In genomic region chr15:57692709-57693108, GRCh38 we compare ENCODE assay signal across 19 cellular contexts. TPM values are rescaled to one million over a fixed set of nuclear protein-coding genes. Genes with fewer than 3 reads are reported as not detected.
A peak's percentile ranks its signal among the peaks of the same experiment; 100 is the strongest.
DNase-seq lines count a peak whose midpoint lies in the region; ATAC-seq and TF ChIP-seq lines count a peak whose summit lies in the region.
"Had no signal": no experiment of that assay in that cellular context is flagged by ENCODE, and none has a peak within 500 bp of the region (broad histone marks: within the 10 kb centered on the region; RNA-seq: fewer than 3 reads in every experiment).

No MANE protein-coding gene starts in this region.

- no peaks in the 10 kb centered on the region for H3K9me2 ChIP-seq in GM23338 (ENCODE audit: insufficient read depth)

- CTCF ChIA-PET in activated CD8-positive, alpha-beta T cell treated with anti-CD3 and anti-CD28 coated beads, Interleukin-2, amount 10 ng/mL, durations not matched to agents 7 days and 5 days (lab: Charles Lee), result interaction anchor here (0.8 kb wide), 1 partner anchor 28 kb away, joined by 3 read pairs; no protein-coding TSS in a partner anchor

- intact Hi-C loops in left ventricle myocardium inferior (cut with micrococcal nuclease), result no loop called here

- no peaks in the 10 kb centered on the region for H3K27me3 ChIP-seq in left ventricle myocardium inferior (ENCODE audit: low read depth)
- no peaks in the 10 kb centered on the region for H3K27me3 ChIP-seq in subcutaneous abdominal adipose tissue (ENCODE audit: control insufficient read depth in 5 of 5, insufficient read depth in 4 of 5, low read length in 5 of 5)
- no peaks in the 10 kb centered on the region for H3K27me3 ChIP-seq in GM23338 (ENCODE audit: insufficient read depth)

- TF ChIP-seq CTCF in coronary artery (IDR thresholded peaks at IDR 0.05) (no peak), left ventricle myocardium inferior (IDR thresholded peaks at IDR 0.05; ENCODE audit: borderline replicate concordance) (no peak), GM23338 (conservative IDR thresholded peaks at IDR 0.05; ENCODE audit: low read depth in 2 of 2) (no peak)

- H3K36me3 Mint-ChIP-seq in GM23338 (ENCODE audit: low read depth), result no peaks in the 10 kb centered on the region
- H3K36me3 Mint-ChIP-seq in activated CD8-positive, alpha-beta T cell treated with anti-CD3 and anti-CD28 coated beads, Interleukin-2, amount 10 ng/mL, durations not matched to agents 7 days and 5 days (ENCODE audit: low read depth), result no peaks in the 10 kb centered on the region
- no peaks in the 10 kb centered on the region for H3K36me3 Mint-ChIP-seq in activated naive CD4-positive, alpha-beta T cell treated with anti-CD3 and anti-CD28 coated beads, Interleukin-2, amount 50 U/mL, for 72 hours
- H3K36me3 Mint-ChIP-seq: activated naive CD4-positive, alpha-beta T cell treated with anti-CD3 and anti-CD28 coated beads, Interleukin-2, amount 10 ng/mL, durations not matched to agents 7 days and 5 days; CD14-positive monocyte; stimulated activated memory B cell treated with anti-CD40 and anti-IgM and Interleukin-4, amounts not matched to agents 10 μg/mL and 1 μg/mL and 100 μg/mL, for 72 hours; type B pancreatic cell had no signal

- H3K4me1 ChIP-seq in left ventricle myocardium inferior (peaks cover 57% of the 10 kb centered on the region), subcutaneous abdominal adipose tissue (ENCODE audit: control insufficient read depth in 5 of 5, insufficient read depth in 5 of 5, low read length in 5 of 5) (peaks cover 0 to 15% (median 0%) of the 10 kb centered on the region in 5 donors), GM23338 (ENCODE audit: insufficient read depth) (no peaks in the 10 kb centered on the region)
- H3K4me1 ChIP-seq: spleen had no signal

- POLR2A ChIA-PET in activated CD8-positive, alpha-beta T cell treated with anti-CD3 and anti-CD28 coated beads, Interleukin-2, amount 10 ng/mL, durations not matched to agents 7 days and 5 days (lab: Charles Lee), result interaction anchor here (0.6 kb wide), 1 partner anchor 37 kb away, joined by 3 read pairs; no protein-coding TSS in a partner anchor

- H3F3A ChIP-seq in GM23338 (replicated peaks; ENCODE audit: low read depth), result no peaks in the 10 kb centered on the region

- H3K9ac ChIP-seq in subcutaneous abdominal adipose tissue (ENCODE audit: low read length in 5 of 5), result no peak overlapping the region

- H3K79me2 ChIP-seq in GM23338 (replicated peaks; ENCODE audit: insufficient read depth), result no peaks in the 10 kb centered on the region

- no peak overlapping the region for H3K4me2 ChIP-seq in GM23338

- no peak overlapping the region for H3K27ac Mint-ChIP-seq in GM23338
- H3K27ac Mint-ChIP-seq in activated CD8-positive, alpha-beta T cell treated with anti-CD3 and anti-CD28 coated beads, Interleukin-2, amount 10 ng/mL, durations not matched to agents 7 days and 5 days, result no peak overlapping the region
- no peak overlapping the region for H3K27ac Mint-ChIP-seq in activated naive CD4-positive, alpha-beta T cell treated with anti-CD3 and anti-CD28 coated beads, Interleukin-2, amount 50 U/mL, for 72 hours
- H3K27ac Mint-ChIP-seq: activated naive CD4-positive, alpha-beta T cell treated with anti-CD3 and anti-CD28 coated beads, Interleukin-2, amount 10 ng/mL, durations not matched to agents 7 days and 5 days; CD14-positive monocyte; stimulated activated memory B cell treated with anti-CD40 and anti-IgM and Interleukin-4, amounts not matched to agents 10 μg/mL and 1 μg/mL and 100 μg/mL, for 72 hours; type B pancreatic cell had no signal

- no peaks in the 10 kb centered on the region for H3K27me3 Mint-ChIP-seq in GM23338 (ENCODE audit: insufficient read depth, low read depth, poor library complexity)
- H3K27me3 Mint-ChIP-seq in activated CD8-positive, alpha-beta T cell treated with anti-CD3 and anti-CD28 coated beads, Interleukin-2, amount 10 ng/mL, durations not matched to agents 7 days and 5 days (ENCODE audit: low read depth), result peaks cover 5% of the 10 kb centered on the region
- H3K27me3 Mint-ChIP-seq: type B pancreatic cell had no signal

- peak; percentile 54 for DNase-seq in LHCN-M2 (ENCODE audit: low read depth)
- DNase-seq in coronary artery (ENCODE audit: low spot score), result no peak
- no peak for DNase-seq in left ventricle myocardium inferior
- DNase-seq in NCI-H526 (lab: John Stamatoyannopoulos, UW), result no peak
- DNase-seq in GM23338 (ENCODE audit: low spot score), result no peak
- no peak for DNase-seq in activated CD8-positive, alpha-beta T cell treated with anti-CD3 and anti-CD28 coated beads, Interleukin-2, amount 10 ng/mL, durations not matched to agents 7 days and 5 days
- DNase-seq in activated naive CD4-positive, alpha-beta T cell treated with anti-CD3 and anti-CD28 coated beads, Interleukin-2, amount 50 U/mL, for 72 hours (ENCODE audit: low spot score in 2 of 2), result no peak
- DNase-seq: activated CD4-positive, alpha-beta T cell treated with anti-CD3 and anti-CD28 coated beads, Interleukin-2, amount 50 U/mL, for 1 hour; activated naive CD4-positive, alpha-beta T cell treated with anti-CD3 and anti-CD28 coated beads, Interleukin-2, amount 10 ng/mL, durations not matched to agents 7 days and 5 days; head of caudate nucleus; islet precursor cell; NCI-H2081 treated with DMSO at 0.1 percent for 48 hours; NCI-H526 treated with DMSO at 0.1 percent for 48 hours; spleen had no signal

- H3K9me3 Mint-ChIP-seq in GM23338, result no peaks in the 10 kb centered on the region
- H3K9me3 Mint-ChIP-seq in activated CD8-positive, alpha-beta T cell treated with anti-CD3 and anti-CD28 coated beads, Interleukin-2, amount 10 ng/mL, durations not matched to agents 7 days and 5 days (ENCODE audit: insufficient read depth), result no peaks in the 10 kb centered on the region
- no peaks in the 10 kb centered on the region for H3K9me3 Mint-ChIP-seq in activated naive CD4-positive, alpha-beta T cell treated with anti-CD3 and anti-CD28 coated beads, Interleukin-2, amount 50 U/mL, for 72 hours
- H3K9me3 Mint-ChIP-seq: activated naive CD4-positive, alpha-beta T cell treated with anti-CD3 and anti-CD28 coated beads, Interleukin-2, amount 10 ng/mL, durations not matched to agents 7 days and 5 days; CD14-positive monocyte; central memory CD8-positive, alpha-beta T cell; stimulated activated memory B cell treated with anti-CD40 and anti-IgM and Interleukin-4, amounts not matched to agents 10 μg/mL and 1 μg/mL and 100 μg/mL, for 72 hours; type B pancreatic cell had no signal

- H4K20me1 ChIP-seq in GM23338 (replicated peaks; ENCODE audit: insufficient read depth), result no peaks in the 10 kb centered on the region

- no peak overlapping the region for H3K4me3 Mint-ChIP-seq in GM23338
- H3K4me3 Mint-ChIP-seq in activated CD8-positive, alpha-beta T cell treated with anti-CD3 and anti-CD28 coated beads, Interleukin-2, amount 10 ng/mL, durations not matched to agents 7 days and 5 days, result no peak overlapping the region
- H3K4me3 Mint-ChIP-seq: activated naive CD4-positive, alpha-beta T cell treated with anti-CD3 and anti-CD28 coated beads, Interleukin-2, amount 10 ng/mL, durations not matched to agents 7 days and 5 days; CD14-positive monocyte; central memory CD8-positive, alpha-beta T cell; stimulated activated memory B cell treated with anti-CD40 and anti-IgM and Interleukin-4, amounts not matched to agents 10 μg/mL and 1 μg/mL and 100 μg/mL, for 72 hours; type B pancreatic cell had no signal

- no peak overlapping the region for H2AFZ ChIP-seq in GM23338

- peaks cover 5% of the 10 kb centered on the region for H3K36me3 ChIP-seq in left ventricle myocardium inferior
- peaks cover 5 to 9% (median 5%) of the 10 kb centered on the region in 5 donors for H3K36me3 ChIP-seq in subcutaneous abdominal adipose tissue (ENCODE audit: control insufficient read depth in 5 of 5, insufficient read depth in 5 of 5, low read length in 5 of 5)
- H3K36me3 ChIP-seq in GM23338 (ENCODE audit: insufficient read depth), result no peaks in the 10 kb centered on the region
- H3K36me3 ChIP-seq: spleen had no signal

- H3K4me1 Mint-ChIP-seq in GM23338, result no peaks in the 10 kb centered on the region
- peaks cover 2% of the 10 kb centered on the region for H3K4me1 Mint-ChIP-seq in activated CD8-positive, alpha-beta T cell treated with anti-CD3 and anti-CD28 coated beads, Interleukin-2, amount 10 ng/mL, durations not matched to agents 7 days and 5 days (ENCODE audit: low read depth)
- H3K4me1 Mint-ChIP-seq: activated naive CD4-positive, alpha-beta T cell treated with anti-CD3 and anti-CD28 coated beads, Interleukin-2, amount 10 ng/mL, durations not matched to agents 7 days and 5 days; CD14-positive monocyte; central memory CD8-positive, alpha-beta T cell; stimulated activated memory B cell treated with anti-CD40 and anti-IgM and Interleukin-4, amounts not matched to agents 10 μg/mL and 1 μg/mL and 100 μg/mL, for 72 hours had no signal

- no peaks in the 10 kb centered on the region for H3K9me3 ChIP-seq in left ventricle myocardium inferior (replicated peaks)
- no peaks in the 10 kb centered on the region for H3K9me3 ChIP-seq in subcutaneous abdominal adipose tissue (ENCODE audit: control insufficient read depth in 5 of 5, low read length in 5 of 5)
- H3K9me3 ChIP-seq: spleen had no signal

- H3K27ac ChIP-seq in coronary artery (peak overlapping the region; percentile 57 to 86), left ventricle myocardium inferior (replicated peaks) (peak overlapping the region; percentile 72), subcutaneous abdominal adipose tissue (ENCODE audit: low read depth, low read length) (peak overlapping the region; percentile 7), GM23338 (ENCODE audit: low read depth) (no peak overlapping the region)
- H3K27ac ChIP-seq: spleen had no signal

- H3K4me3 ChIP-seq in coronary artery (no peak overlapping the region), left ventricle myocardium inferior (no peak overlapping the region), subcutaneous abdominal adipose tissue (ENCODE audit: low read depth in 1 of 5, low read length in 5 of 5) (no peak overlapping the region), GM23338 (no peak overlapping the region)
- H3K4me3 ChIP-seq: spleen had no signal

- ATAC-seq in GM23338, result no peak
- no peak for ATAC-seq in activated CD8-positive, alpha-beta T cell treated with anti-CD3 and anti-CD28 coated beads, Interleukin-2, amount 10 ng/mL, durations not matched to agents 7 days and 5 days
- no peak for ATAC-seq in activated naive CD4-positive, alpha-beta T cell treated with anti-CD3 and anti-CD28 coated beads, Interleukin-2, amount 50 U/mL, for 72 hours
- ATAC-seq: stimulated activated memory B cell treated with anti-CD40 and anti-IgM and Interleukin-4, amounts not matched to agents 10 μg/mL and 1 μg/mL and 100 μg/mL, for 72 hours had no signal

TF ChIP-seq in GM23338, 12 proteins besides CTCF, POLR2A, EP300 and RAD21 (continues in another document):
- no peak for TF ChIP-seq CREB1 (CRISPR knock-in tag; IDR thresholded peaks at IDR 0.05; ENCODE audit: low read depth)

RNA-seq across cellular contexts. Expression of gene POLR2M, which starts 13.8 kb away (rescaled TPM):
- total RNA-seq in LHCN-M2 (2014; rRNA removed) (38.5 and 169 TPM in 2 replicates), left ventricle myocardium inferior (53.6 TPM)
- 18.4 TPM for polyA plus RNA-seq in LHCN-M2 (2012)
- total RNA-seq in GM23338 (2014; rRNA removed; shearing (Covaris generic)), result 46.3 and 47.0 TPM in 2 replicates
- 19.6 and 19.9 TPM in 2 replicates for polyA plus RNA-seq in GM23338 (2016; fragmentation: Nextera tagmentation; extraction: Ambion mirVana)
- total RNA-seq in activated CD8-positive, alpha-beta T cell treated with anti-CD3 and anti-CD28 coated beads, Interleukin-2, amount 10 ng/mL, durations not matched to agents 7 days and 5 days, result 10 to 100 TPM; 61.8 to 74.8 TPM
- 10 to 100 TPM; 87.6 to 94.1 TPM for total RNA-seq in activated naive CD4-positive, alpha-beta T cell treated with anti-CD3 and anti-CD28 coated beads, Interleukin-2, amount 50 U/mL, for 72 hours
